Comparison of ENCODE assay signal across 28 cellular contexts in the genomic region with DNA sequence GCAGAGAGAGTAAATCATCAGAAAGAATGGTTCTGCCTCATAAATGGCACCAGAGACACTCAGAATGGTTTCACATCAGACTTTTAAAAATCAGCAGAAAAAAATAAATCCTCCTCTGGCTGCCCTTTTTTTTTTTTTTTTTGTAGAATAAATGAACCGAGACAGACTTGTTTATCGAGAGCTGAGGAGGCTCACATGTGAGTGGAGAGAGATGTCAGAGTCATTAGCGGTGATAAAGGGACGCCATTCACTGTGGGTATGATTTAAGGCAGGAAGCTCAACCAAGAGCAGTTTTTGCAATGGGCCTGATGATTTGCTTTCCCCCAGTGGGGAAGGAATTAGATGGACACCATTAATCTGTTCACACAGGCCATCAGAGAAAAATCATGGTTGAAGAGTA.
"Had no signal": no experiment of that assay in that cellular context is flagged by ENCODE, and none has a peak within 500 bp of the region (broad histone marks: within the 10 kb centered on the region; RNA-seq: fewer than 3 reads in every experiment).

No MANE protein-coding gene starts in this region.

- H3K27ac Mint-ChIP-seq: activated CD4-positive, alpha-beta memory T cell treated with anti-CD3 and anti-CD28 coated beads for 36 hours; activated CD4-positive, alpha-beta T cell treated with anti-CD3 and anti-CD28 coated beads for 36 hours; activated CD4-positive, alpha-beta T cell treated with anti-CD3 and anti-CD28 coated beads, Interleukin-2, amount 10 ng/mL, durations not matched to agents 24 days and 14 days; activated CD8-positive, alpha-beta memory T cell treated with anti-CD3 and anti-CD28 coated beads, Interleukin-2, amount 10 ng/mL, durations not matched to agents 7 days and 5 days; activated CD8-positive, alpha-beta T cell treated with anti-CD3 and anti-CD28 coated beads, Interleukin-2, amount 10 ng/mL, durations not matched to agents 7 days and 5 days; activated naive CD4-positive, alpha-beta T cell treated with anti-CD3 and anti-CD28 coated beads for 36 hours; activated naive CD4-positive, alpha-beta T cell treated with anti-CD3 and anti-CD28 coated beads, Interleukin-2, amount 50 U/mL, for 24 hours; activated naive CD8-positive, alpha-beta T cell treated with anti-CD3 and anti-CD28 coated beads for 36 hours; activated naive CD8-positive, alpha-beta T cell treated with anti-CD3 and anti-CD28 coated beads, Interleukin-2, amount 50 U/mL, for 24 hours; activated T-helper 1 cell treated with anti-CD3 and anti-CD28 coated beads, Interleukin-12 subunit alpha, Interleukin-12 subunit beta, Interleukin-2, Interleukin-4 antibody, amounts not matched to agents 30 ng/mL and 10 ng/mL and 1 ng/mL, durations not matched to agents 14 hours and 24 hours and 36 hours; activated T-helper 2 cell treated with anti-CD3 and anti-CD28 coated beads, Interferon-gamma antibody, Interleukin-2, Interleukin-4, amounts not matched to agents 10 μg/mL and 5 μg/mL and 100 μg/mL, durations not matched to agents 14 hours and 24 hours and 36 hours had no signal

- H3K4me3 ChIP-seq: adrenal gland, body of pancreas, colonic mucosa, esophagus squamous epithelium, gastroesophageal sphincter had no signal

- H3K4me3 Mint-ChIP-seq: activated CD4-positive, alpha-beta memory T cell treated with anti-CD3 and anti-CD28 coated beads for 36 hours; activated CD4-positive, alpha-beta T cell treated with anti-CD3 and anti-CD28 coated beads for 36 hours; activated CD4-positive, alpha-beta T cell treated with anti-CD3 and anti-CD28 coated beads, Interleukin-2, amount 10 ng/mL, durations not matched to agents 24 days and 14 days; activated CD8-positive, alpha-beta memory T cell treated with anti-CD3 and anti-CD28 coated beads, Interleukin-2, amount 10 ng/mL, durations not matched to agents 7 days and 5 days; activated CD8-positive, alpha-beta T cell treated with anti-CD3 and anti-CD28 coated beads, Interleukin-2, amount 10 ng/mL, durations not matched to agents 7 days and 5 days; activated naive CD4-positive, alpha-beta T cell treated with anti-CD3 and anti-CD28 coated beads for 36 hours; activated naive CD4-positive, alpha-beta T cell treated with anti-CD3 and anti-CD28 coated beads, Interleukin-2, amount 50 U/mL, for 24 hours; activated naive CD8-positive, alpha-beta T cell treated with anti-CD3 and anti-CD28 coated beads for 36 hours; activated naive CD8-positive, alpha-beta T cell treated with anti-CD3 and anti-CD28 coated beads, Interleukin-2, amount 50 U/mL, for 24 hours; activated T-helper 1 cell treated with anti-CD3 and anti-CD28 coated beads, Interleukin-12 subunit alpha, Interleukin-12 subunit beta, Interleukin-2, Interleukin-4 antibody, amounts not matched to agents 30 ng/mL and 10 ng/mL and 1 ng/mL, durations not matched to agents 14 hours and 24 hours and 36 hours had no signal

- H3K36me3 ChIP-seq: adrenal gland, colonic mucosa had no signal

- DNase-seq: activated CD4-positive, alpha-beta memory T cell treated with anti-CD3 and anti-CD28 coated beads for 36 hours; activated CD4-positive, alpha-beta T cell treated with anti-CD3 and anti-CD28 coated beads for 36 hours; activated CD4-positive, alpha-beta T cell treated with anti-CD3 and anti-CD28 coated beads, Interleukin-2, amount 10 ng/mL, durations not matched to agents 24 days and 14 days; activated CD4-positive, CD25-positive, alpha-beta regulatory T cell; activated CD4-positive, CD25-positive, alpha-beta regulatory T cell treated with anti-CD3 and anti-CD28 coated beads, Interleukin-2, amount 50 U/mL, for 72 hours; activated CD8-positive, alpha-beta memory T cell treated with anti-CD3 and anti-CD28 coated beads, Interleukin-2, amount 10 ng/mL, durations not matched to agents 7 days and 5 days; activated CD8-positive, alpha-beta memory T cell treated with anti-CD3 and anti-CD28 coated beads, Interleukin-2, amount 50 U/mL, for 4 hours; activated CD8-positive, alpha-beta T cell treated with anti-CD3 and anti-CD28 coated beads, Interleukin-2, amount 10 ng/mL, durations not matched to agents 7 days and 5 days; activated effector memory CD4-positive, alpha-beta T cell treated with anti-CD3 and anti-CD28 coated beads, Interleukin-2, amount 50 U/mL, for 16 hours; activated naive CD4-positive, alpha-beta T cell treated with anti-CD3 and anti-CD28 coated beads for 36 hours; activated naive CD8-positive, alpha-beta T cell treated with anti-CD3 and anti-CD28 coated beads for 36 hours; activated naive CD8-positive, alpha-beta T cell treated with anti-CD3 and anti-CD28 coated beads, Interleukin-2, amount 50 U/mL, for 24 hours; activated T-cell treated with anti-CD3 and anti-CD28 coated beads, Interleukin-2, amount 50 U/mL, for 1 hour; activated T-cell treated with anti-CD3 and anti-CD28 coated beads, Interleukin-2, amount 50 U/mL, for 48 hours; adrenal gland; amygdala; aorta; body of pancreas; caudate nucleus; colonic mucosa; effector CD8-positive, alpha-beta T cell; esophagus squamous epithelium; foreskin melanocyte; T-helper 2 cell had no signal

- H3K4me1 Mint-ChIP-seq: activated CD4-positive, alpha-beta T cell treated with anti-CD3 and anti-CD28 coated beads for 36 hours; activated CD4-positive, alpha-beta T cell treated with anti-CD3 and anti-CD28 coated beads, Interleukin-2, amount 10 ng/mL, durations not matched to agents 24 days and 14 days; activated CD8-positive, alpha-beta memory T cell treated with anti-CD3 and anti-CD28 coated beads, Interleukin-2, amount 10 ng/mL, durations not matched to agents 7 days and 5 days; activated naive CD4-positive, alpha-beta T cell treated with anti-CD3 and anti-CD28 coated beads, Interleukin-2, amount 50 U/mL, for 24 hours; activated naive CD8-positive, alpha-beta T cell treated with anti-CD3 and anti-CD28 coated beads for 36 hours; activated naive CD8-positive, alpha-beta T cell treated with anti-CD3 and anti-CD28 coated beads, Interleukin-2, amount 50 U/mL, for 24 hours had no signal

- H3K27me3 Mint-ChIP-seq: activated CD4-positive, alpha-beta memory T cell treated with anti-CD3 and anti-CD28 coated beads for 36 hours; activated CD4-positive, alpha-beta T cell treated with anti-CD3 and anti-CD28 coated beads for 36 hours; activated CD4-positive, alpha-beta T cell treated with anti-CD3 and anti-CD28 coated beads, Interleukin-2, amount 10 ng/mL, durations not matched to agents 24 days and 14 days; activated CD8-positive, alpha-beta memory T cell treated with anti-CD3 and anti-CD28 coated beads, Interleukin-2, amount 10 ng/mL, durations not matched to agents 7 days and 5 days; activated naive CD4-positive, alpha-beta T cell treated with anti-CD3 and anti-CD28 coated beads, Interleukin-2, amount 50 U/mL, for 24 hours; activated naive CD8-positive, alpha-beta T cell treated with anti-CD3 and anti-CD28 coated beads for 36 hours; activated naive CD8-positive, alpha-beta T cell treated with anti-CD3 and anti-CD28 coated beads, Interleukin-2, amount 50 U/mL, for 24 hours had no signal

- H3K27me3 ChIP-seq: adrenal gland, body of pancreas, colonic mucosa, esophagus squamous epithelium, gastroesophageal sphincter had no signal
